In genomic region chr3:174276826-174277225, GRCh38 we compare ENCODE assay signal across 22 cellular contexts.
"Had no signal": no experiment of that assay in that cellular context is flagged by ENCODE, and none has a peak within 500 bp of the region (broad histone marks: within the 10 kb centered on the region; RNA-seq: fewer than 3 reads in every experiment).

No MANE protein-coding gene starts in this region.

- H3K4me3 Mint-ChIP-seq: IgD-negative memory B cell had no signal

- H3K36me3 ChIP-seq: Peyer's patch, SJSA1 had no signal

- H3K36me3 Mint-ChIP-seq: IgD-negative memory B cell had no signal

- H3K9me3 ChIP-seq: Peyer's patch, SJSA1 had no signal

- H3K4me3 ChIP-seq: K562, Peyer's patch, SJSA1, SK-N-MC had no signal

- H3K27me3 ChIP-seq: Peyer's patch, SJSA1 had no signal

- H3K4me1 Mint-ChIP-seq: IgD-negative memory B cell had no signal

- H3K27ac Mint-ChIP-seq: IgD-negative memory B cell had no signal

- H3K27me3 Mint-ChIP-seq: IgD-negative memory B cell had no signal

- H3K9ac ChIP-seq: KMS-11 had no signal

- H3K27ac ChIP-seq: HL-60, KMS-11, Peyer's patch, SJSA1, SK-N-MC had no signal

- H3K4me2 ChIP-seq: KMS-11 had no signal

- H3K4me1 ChIP-seq: Peyer's patch, SJSA1 had no signal

- DNase-seq: MV-4-11, NCI-H1048, NCI-H1105, NCI-H1417, NCI-H1436 treated with DMSO at 0.1 percent for 48 hours, NCI-H187, NCI-H2029, NCI-H2171 treated with DMSO at 0.1 percent for 48 hours, NCI-H345, NCI-H446 treated with DMSO at 0.1 percent for 48 hours, NCI-H510A treated with DMSO at 0.1 percent for 48 hours, NCI-H82, Peyer's patch, Right ventricle myocardium superior, SIG-M5 had no signal

- FAIRE-seq: HTR-8/SVneo, K562 had no signal

- ATAC-seq: K562 had no signal
